15 cellular contexts compared by ENCODE assay signal in genomic region chr1:73821520-73821919, GRCh38.
DNase-seq lines count a peak whose midpoint lies in the region; ATAC-seq, FAIRE-seq and TF ChIP-seq lines count a peak whose summit lies in the region.
"Had no signal": no experiment of that assay in that cellular context is flagged by ENCODE, and none has a peak within 500 bp of the region (broad histone marks: within the 10 kb centered on the region; RNA-seq: fewer than 3 reads in every experiment).

No MANE protein-coding gene starts in this region.

- TF ChIP-seq POLR2A in GM12892 (IDR thresholded peaks at IDR 0.05; ENCODE audit: low read depth, low read length): no peak

- DNase-seq in GM12892 (ENCODE audit: insufficient read length) (no peak), EL (no peak), putamen (ENCODE audit: low spot score) (no peak), glomerular visceral epithelial cell (ENCODE audit: extremely low spot score) (no peak)
- DNase-seq in activated CD4-positive, alpha-beta T cell treated with anti-CD3 and anti-CD28 coated beads for 48 hours: no peak
- DNase-seq: activated CD4-positive, alpha-beta T cell treated with anti-CD3 and anti-CD28 coated beads, Interleukin-2, amount 50 U/mL, for 48 hours; activated gamma-delta T cell; Kasumi-1; left ventricle myocardium inferior; NCI-H2171; PC-9; thyroid gland had no signal

- peak; percentile 65 for FAIRE-seq in GM12892 (lab: Jason Lieb, UNC)

- peak; percentile 82 for ATAC-seq in GM19452 (IDR thresholded peaks at IDR 0.05; ENCODE audit: unreplicated experiment)
- ATAC-seq in HG02840 (IDR thresholded peaks at IDR 0.05; ENCODE audit: low FRiP score, unreplicated experiment): peak; percentile 83
- peak; percentile 82 for ATAC-seq in HG03457 (IDR thresholded peaks at IDR 0.05; ENCODE audit: unreplicated experiment)
